ENCODE assay signal across 8 cellular contexts in genomic region chr3:53131136-53131495, GRCh38. TPM values are rescaled to one million over a fixed set of nuclear protein-coding genes. Genes with fewer than 3 reads are reported as not detected.
A peak's percentile ranks its signal among the peaks of the same experiment; 100 is the strongest.
DNase-seq lines count a peak whose midpoint lies in the region; FAIRE-seq and TF ChIP-seq lines count a peak whose summit lies in the region.

No MANE protein-coding gene starts in this region.

- no peaks in the 10 kb centered on the region for H3K36me3 Mint-ChIP-seq in T-helper 1 cell treated with Interleukin-12 subunit alpha and Interleukin-12 subunit beta and Interleukin-4 antibody, amounts not matched to agents 30 μg/mL and 1 μg/mL, for 36 hours (ENCODE audit: low read depth)
- no peaks in the 10 kb centered on the region for H3K36me3 Mint-ChIP-seq in activated T-helper 2 cell treated with anti-CD3 and anti-CD28 coated beads, Interferon-gamma antibody, Interleukin-2, Interleukin-4, amounts not matched to agents 10 μg/mL and 5 μg/mL and 100 μg/mL, durations not matched to agents 14 hours and 24 hours and 36 hours (ENCODE audit: low read depth)

- peak overlapping the region; percentile 99 for H3K27ac Mint-ChIP-seq in T-helper 1 cell treated with Interleukin-12 subunit alpha and Interleukin-12 subunit beta and Interleukin-4 antibody, amounts not matched to agents 30 μg/mL and 1 μg/mL, for 36 hours
- H3K27ac Mint-ChIP-seq in activated T-helper 2 cell treated with anti-CD3 and anti-CD28 coated beads, Interferon-gamma antibody, Interleukin-2, Interleukin-4, amounts not matched to agents 10 μg/mL and 5 μg/mL and 100 μg/mL, durations not matched to agents 14 hours and 24 hours and 36 hours: peak overlapping the region; percentile 53

- H3K4me3 ChIP-seq in keratinocyte (ENCODE audit: control insufficient read depth in 2 of 3, extremely low read depth in 1 of 3, insufficient read depth in 2 of 3, low read depth in 1 of 3, low read length in 3 of 3): peak overlapping the region; percentile 86 to 98 (median 90)
- H3K4me3 ChIP-seq in subcutaneous abdominal adipose tissue (ENCODE audit: low read depth in 1 of 5, low read length in 5 of 5): peak overlapping the region; percentile 17 to 88 (median 72)

- peaks cover 19% of the 10 kb centered on the region for H3K4me1 ChIP-seq in keratinocyte (ENCODE audit: control insufficient read depth, extremely low read depth, insufficient read depth, low read length)
- peaks cover 12 to 48% (median 40%) of the 10 kb centered on the region in 5 donors for H3K4me1 ChIP-seq in subcutaneous abdominal adipose tissue (ENCODE audit: control insufficient read depth in 5 of 5, insufficient read depth in 5 of 5, low read length in 5 of 5)

- TF ChIP-seq CTCF in keratinocyte (optimal IDR thresholded peaks at IDR 0.05 in 1 of 3, IDR thresholded peaks at IDR 0.05 in 1 of 3, conservative IDR thresholded peaks at IDR 0.05 in 1 of 3; ENCODE audit: extremely low read depth in 1 of 3, insufficient read depth in 2 of 3, low read length in 3 of 3): no peak

- H2AFZ ChIP-seq in keratinocyte (ENCODE audit: control insufficient read depth, low read length): peak overlapping the region; percentile 91

- H3K36me3 ChIP-seq in keratinocyte (ENCODE audit: control insufficient read depth in 2 of 2, extremely low read depth in 1 of 2, insufficient read depth in 2 of 2, low read length in 2 of 2) (peaks cover 1 to 3% of the 10 kb centered on the region in 2 experiments), subcutaneous abdominal adipose tissue (ENCODE audit: control insufficient read depth in 5 of 5, insufficient read depth in 5 of 5, low read length in 5 of 5) (peaks cover 0 to 5% (median 2%) of the 10 kb centered on the region in 5 donors)

- H3K9ac ChIP-seq in keratinocyte (ENCODE audit: control insufficient read depth, extremely low read depth, insufficient read depth, low read length) (peak overlapping the region; percentile 92), subcutaneous abdominal adipose tissue (ENCODE audit: low read length in 5 of 5) (peak overlapping the region in 3 of 5 donors; percentile 74 to 95 (median 88))

- DNase-seq in T-helper 1 cell (no peak), keratinocyte (ENCODE audit: low read depth, low spot score) (no peak), GOT3 (lab: John Stamatoyannopoulos, UW) (no peak), NCI-H524 treated with DMSO at 0.1 percent for 48 hours (lab: John Stamatoyannopoulos, UW) (no peak), DMS153 treated with DMSO at 0.1 percent for 48 hours (lab: John Stamatoyannopoulos, UW; ENCODE audit: unreplicated experiment) (no peak)
- no peak for DNase-seq in activated T-helper 2 cell treated with anti-CD3 and anti-CD28 coated beads, Interferon-gamma antibody, Interleukin-2, Interleukin-4, amounts not matched to agents 10 μg/mL and 5 μg/mL and 100 μg/mL, durations not matched to agents 14 hours and 24 hours and 36 hours (ENCODE audit: low spot score)

- H3K27me3 ChIP-seq in keratinocyte (ENCODE audit: control insufficient read depth, extremely low read depth, insufficient read depth, low read length) (no peaks in the 10 kb centered on the region), subcutaneous abdominal adipose tissue (ENCODE audit: control insufficient read depth in 5 of 5, insufficient read depth in 4 of 5, low read length in 5 of 5) (no peaks in the 10 kb centered on the region)

- peak overlapping the region; percentile 94 for H3K4me2 ChIP-seq in keratinocyte (ENCODE audit: control insufficient read depth, extremely low read depth, insufficient read depth, low read depth, low read length)

- peak overlapping the region; percentile 94 for H3K4me3 Mint-ChIP-seq in T-helper 1 cell treated with Interleukin-12 subunit alpha and Interleukin-12 subunit beta and Interleukin-4 antibody, amounts not matched to agents 30 μg/mL and 1 μg/mL, for 36 hours
- peak overlapping the region; percentile 87 for H3K4me3 Mint-ChIP-seq in activated T-helper 2 cell treated with anti-CD3 and anti-CD28 coated beads, Interferon-gamma antibody, Interleukin-2, Interleukin-4, amounts not matched to agents 10 μg/mL and 5 μg/mL and 100 μg/mL, durations not matched to agents 14 hours and 24 hours and 36 hours (ENCODE audit: low read depth)

- no peaks in the 10 kb centered on the region for H3K9me1 ChIP-seq in keratinocyte (ENCODE audit: control insufficient read depth, extremely low read depth, insufficient read depth, low read length)

- H3K9me3 Mint-ChIP-seq in T-helper 1 cell treated with Interleukin-12 subunit alpha and Interleukin-12 subunit beta and Interleukin-4 antibody, amounts not matched to agents 30 μg/mL and 1 μg/mL, for 36 hours: no peaks in the 10 kb centered on the region
- no peaks in the 10 kb centered on the region for H3K9me3 Mint-ChIP-seq in activated T-helper 2 cell treated with anti-CD3 and anti-CD28 coated beads, Interferon-gamma antibody, Interleukin-2, Interleukin-4, amounts not matched to agents 10 μg/mL and 5 μg/mL and 100 μg/mL, durations not matched to agents 14 hours and 24 hours and 36 hours

- H3K9me3 ChIP-seq in keratinocyte (ENCODE audit: control insufficient read depth, low read depth, low read length) (no peaks in the 10 kb centered on the region), subcutaneous abdominal adipose tissue (ENCODE audit: control insufficient read depth in 5 of 5, low read length in 5 of 5) (no peaks in the 10 kb centered on the region)

- H3K79me2 ChIP-seq in keratinocyte (ENCODE audit: control insufficient read depth, insufficient read depth, low read length): peaks cover 20% of the 10 kb centered on the region

- dilution Hi-C loops in keratinocyte (cut with MboI; ENCODE audit: extremely low pct_ligation_motif_present, low sequenced_read_pairs): no loop called here

- FAIRE-seq in keratinocyte (lab: Jason Lieb, UNC): no peak

- intact Hi-C loops in activated T-helper 2 cell treated with anti-CD3 and anti-CD28 coated beads, Interferon-gamma antibody, Interleukin-2, Interleukin-4, amounts not matched to agents 10 μg/mL and 5 μg/mL and 100 μg/mL, durations not matched to agents 14 hours and 24 hours and 36 hours (cut with micrococcal nuclease): no loop called here

- H3K4me1 Mint-ChIP-seq in T-helper 1 cell treated with Interleukin-12 subunit alpha and Interleukin-12 subunit beta and Interleukin-4 antibody, amounts not matched to agents 30 μg/mL and 1 μg/mL, for 36 hours (ENCODE audit: low read depth): peaks cover 20% of the 10 kb centered on the region
- peaks cover 17% of the 10 kb centered on the region for H3K4me1 Mint-ChIP-seq in activated T-helper 2 cell treated with anti-CD3 and anti-CD28 coated beads, Interferon-gamma antibody, Interleukin-2, Interleukin-4, amounts not matched to agents 10 μg/mL and 5 μg/mL and 100 μg/mL, durations not matched to agents 14 hours and 24 hours and 36 hours (ENCODE audit: low read depth)

- no peaks in the 10 kb centered on the region for H3K27me3 Mint-ChIP-seq in T-helper 1 cell treated with Interleukin-12 subunit alpha and Interleukin-12 subunit beta and Interleukin-4 antibody, amounts not matched to agents 30 μg/mL and 1 μg/mL, for 36 hours (ENCODE audit: low read depth)
- H3K27me3 Mint-ChIP-seq in activated T-helper 2 cell treated with anti-CD3 and anti-CD28 coated beads, Interferon-gamma antibody, Interleukin-2, Interleukin-4, amounts not matched to agents 10 μg/mL and 5 μg/mL and 100 μg/mL, durations not matched to agents 14 hours and 24 hours and 36 hours (ENCODE audit: low read depth): no peaks in the 10 kb centered on the region

- H3K27ac ChIP-seq in keratinocyte (ENCODE audit: control insufficient read depth, insufficient read depth, low read length) (peak overlapping the region; percentile 95), subcutaneous abdominal adipose tissue (ENCODE audit: low read depth, low read length) (peak overlapping the region; percentile 98)

- no peaks in the 10 kb centered on the region for H4K20me1 ChIP-seq in keratinocyte (ENCODE audit: control insufficient read depth, extremely low read depth, insufficient read depth, low read length)

RNA-seq across cellular contexts. Expression of gene RFT1, which starts 0.9 kb away (rescaled TPM):
- 36.4 and 38.8 TPM in 2 replicates for total RNA-seq in activated T-helper 2 cell treated with anti-CD3 and anti-CD28 coated beads, Interferon-gamma antibody, Interleukin-2, Interleukin-4, amounts not matched to agents 10 μg/mL and 5 μg/mL and 100 μg/mL, durations not matched to agents 14 hours and 24 hours and 36 hours
- polyA plus RNA-seq in keratinocyte: 25.5 to 34.4 TPM (median 29.6 TPM) in 3 replicates
- polyA plus RNA-seq in keratinocyte (2011; ENCODE audit: low read depth): 6.3 TPM
- 10.9 and 14.9 TPM in 2 replicates for polyA plus RNA-seq in keratinocyte (2011; cell fraction: cytosol; rRNA removed)
- polyA plus RNA-seq in keratinocyte (2011; cell fraction: nucleus; rRNA removed): 27.1 and 29.6 TPM in 2 replicates
- 14.1 and 24.9 TPM in 2 replicates for polyA plus RNA-seq in keratinocyte (2012; ENCODE audit: low replicate concordance)
- 64.9 to 81.4 TPM (median 66.8 TPM) in 3 replicates for polyA minus RNA-seq in keratinocyte
- polyA minus RNA-seq in keratinocyte (2011; cell fraction: cytosol; rRNA and poly(A)+ RNA removed): 28.0 TPM
- polyA minus RNA-seq in keratinocyte (2011; cell fraction: nucleus; rRNA and poly(A)+ RNA removed): 14.2 and 27.4 TPM in 2 replicates

RNA-seq across cellular contexts. Expression of gene PRKCD, which starts 29.9 kb away (rescaled TPM):
- 30.6 and 31.7 TPM in 2 replicates for total RNA-seq in activated T-helper 2 cell treated with anti-CD3 and anti-CD28 coated beads, Interferon-gamma antibody, Interleukin-2, Interleukin-4, amounts not matched to agents 10 μg/mL and 5 μg/mL and 100 μg/mL, durations not matched to agents 14 hours and 24 hours and 36 hours
- 24.7 to 32.1 TPM (median 25.1 TPM) in 3 replicates for polyA plus RNA-seq in keratinocyte
- 10.5 TPM for polyA plus RNA-seq in keratinocyte (2011; ENCODE audit: low read depth)
- 20.4 and 25.7 TPM in 2 replicates for polyA plus RNA-seq in keratinocyte (2011; cell fraction: cytosol; rRNA removed)
- polyA plus RNA-seq in keratinocyte (2011; cell fraction: nucleus; rRNA removed): 36.3 and 41.7 TPM in 2 replicates
- polyA plus RNA-seq in keratinocyte (2012; ENCODE audit: low replicate concordance): 21.6 and 23.7 TPM in 2 replicates
- polyA minus RNA-seq in keratinocyte: 21.7 to 45.7 TPM (median 30.3 TPM) in 3 replicates
- polyA minus RNA-seq in keratinocyte (2011; cell fraction: cytosol; rRNA and poly(A)+ RNA removed): 18.0 TPM
- 18.5 and 23.4 TPM in 2 replicates for polyA minus RNA-seq in keratinocyte (2011; cell fraction: nucleus; rRNA and poly(A)+ RNA removed)
